In the genomic region with DNA sequence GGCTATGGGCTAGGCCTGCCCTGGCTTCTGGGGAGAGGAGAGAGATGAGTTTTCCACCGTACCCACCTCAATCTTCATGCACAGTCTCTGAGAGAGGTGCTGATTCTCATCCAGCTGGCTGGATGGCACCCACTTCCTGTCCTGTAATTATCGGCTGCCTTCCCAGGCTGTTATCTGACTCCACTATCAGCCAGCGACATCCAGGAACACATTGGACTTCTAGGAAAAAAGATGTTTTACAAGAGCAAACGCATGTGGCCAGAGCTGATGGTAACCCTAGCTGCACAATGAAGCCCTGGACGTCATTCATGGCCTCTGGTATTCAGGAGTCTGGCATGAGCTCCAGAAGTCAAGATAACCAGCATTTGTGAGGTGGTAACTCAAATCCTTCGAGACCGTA, we compare ENCODE assay signal across 1 cellular context.
TF ChIP-seq lines count a peak whose summit lies in the region.

No MANE protein-coding gene starts in this region.

TF ChIP-seq in K562, 482 proteins besides CTCF, POLR2A, EP300 and RAD21 (continued from another document and continues in another):
- TF ChIP-seq ZNF280A (IDR thresholded peaks at IDR 0.05; ENCODE audit: low read depth, partially characterized antibody): no peak
- no peak for TF ChIP-seq RBM39 (optimal IDR thresholded peaks at IDR 0.05; ENCODE audit: low read depth, low read length)
- no peak for TF ChIP-seq MLLT1 (IDR thresholded peaks at IDR 0.05)
- TF ChIP-seq ZBED1 (IDR thresholded peaks at IDR 0.05): no peak; the same call in 1 of the 2 replicates
- TF ChIP-seq, protein P1, sequence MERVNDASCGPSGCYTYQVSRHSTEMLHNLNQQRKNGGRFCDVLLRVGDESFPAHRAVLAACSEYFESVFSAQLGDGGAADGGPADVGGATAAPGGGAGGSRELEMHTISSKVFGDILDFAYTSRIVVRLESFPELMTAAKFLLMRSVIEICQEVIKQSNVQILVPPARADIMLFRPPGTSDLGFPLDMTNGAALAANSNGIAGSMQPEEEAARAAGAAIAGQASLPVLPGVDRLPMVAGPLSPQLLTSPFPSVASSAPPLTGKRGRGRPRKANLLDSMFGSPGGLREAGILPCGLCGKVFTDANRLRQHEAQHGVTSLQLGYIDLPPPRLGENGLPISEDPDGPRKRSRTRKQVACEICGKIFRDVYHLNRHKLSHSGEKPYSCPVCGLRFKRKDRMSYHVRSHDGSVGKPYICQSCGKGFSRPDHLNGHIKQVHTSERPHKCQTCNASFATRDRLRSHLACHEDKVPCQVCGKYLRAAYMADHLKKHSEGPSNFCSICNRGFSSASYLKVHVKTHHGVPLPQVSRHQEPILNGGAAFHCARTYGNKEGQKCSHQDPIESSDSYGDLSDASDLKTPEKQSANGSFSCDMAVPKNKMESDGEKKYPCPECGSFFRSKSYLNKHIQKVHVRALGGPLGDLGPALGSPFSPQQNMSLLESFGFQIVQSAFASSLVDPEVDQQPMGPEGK (CRISPR knock-in tag; IDR thresholded peaks at IDR 0.05; ENCODE audit: borderline replicate concordance): no peak
- TF ChIP-seq GATA2 (CRISPR knock-in tag; IDR thresholded peaks at IDR 0.05): peak; percentile 64
- TF ChIP-seq RHOXF2B (CRISPR knock-in tag; conservative IDR thresholded peaks at IDR 0.05): no peak
- no peak for TF ChIP-seq SIRT6 (IDR thresholded peaks at IDR 0.05; ENCODE audit: low read depth, low read length)
- no peak for TF ChIP-seq ZBTB11 (CRISPR knock-in tag; IDR thresholded peaks at IDR 0.05)
- no peak for TF ChIP-seq ZNF699 (CRISPR knock-in tag; IDR thresholded peaks at IDR 0.05; ENCODE audit: insufficient replicate concordance)
- no peak for TF ChIP-seq HDAC8 (tag; IDR thresholded peaks at IDR 0.05)
- no peak for TF ChIP-seq ZKSCAN3 (CRISPR knock-in tag; IDR thresholded peaks at IDR 0.05)
- TF ChIP-seq, protein P2, sequence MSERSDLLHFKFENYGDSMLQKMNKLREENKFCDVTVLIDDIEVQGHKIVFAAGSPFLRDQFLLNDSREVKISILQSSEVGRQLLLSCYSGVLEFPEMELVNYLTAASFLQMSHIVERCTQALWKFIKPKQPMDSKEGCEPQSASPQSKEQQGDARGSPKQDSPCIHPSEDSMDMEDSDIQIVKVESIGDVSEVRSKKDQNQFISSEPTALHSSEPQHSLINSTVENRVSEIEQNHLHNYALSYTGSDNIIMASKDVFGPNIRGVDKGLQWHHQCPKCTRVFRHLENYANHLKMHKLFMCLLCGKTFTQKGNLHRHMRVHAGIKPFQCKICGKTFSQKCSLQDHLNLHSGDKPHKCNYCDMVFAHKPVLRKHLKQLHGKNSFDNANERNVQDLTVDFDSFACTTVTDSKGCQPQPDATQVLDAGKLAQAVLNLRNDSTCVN (CRISPR knock-in tag; IDR thresholded peaks at IDR 0.05): no peak
- TF ChIP-seq CREB3 (tag; conservative IDR thresholded peaks at IDR 0.05; ENCODE audit: low read depth): no peak
- TF ChIP-seq, protein P3, sequence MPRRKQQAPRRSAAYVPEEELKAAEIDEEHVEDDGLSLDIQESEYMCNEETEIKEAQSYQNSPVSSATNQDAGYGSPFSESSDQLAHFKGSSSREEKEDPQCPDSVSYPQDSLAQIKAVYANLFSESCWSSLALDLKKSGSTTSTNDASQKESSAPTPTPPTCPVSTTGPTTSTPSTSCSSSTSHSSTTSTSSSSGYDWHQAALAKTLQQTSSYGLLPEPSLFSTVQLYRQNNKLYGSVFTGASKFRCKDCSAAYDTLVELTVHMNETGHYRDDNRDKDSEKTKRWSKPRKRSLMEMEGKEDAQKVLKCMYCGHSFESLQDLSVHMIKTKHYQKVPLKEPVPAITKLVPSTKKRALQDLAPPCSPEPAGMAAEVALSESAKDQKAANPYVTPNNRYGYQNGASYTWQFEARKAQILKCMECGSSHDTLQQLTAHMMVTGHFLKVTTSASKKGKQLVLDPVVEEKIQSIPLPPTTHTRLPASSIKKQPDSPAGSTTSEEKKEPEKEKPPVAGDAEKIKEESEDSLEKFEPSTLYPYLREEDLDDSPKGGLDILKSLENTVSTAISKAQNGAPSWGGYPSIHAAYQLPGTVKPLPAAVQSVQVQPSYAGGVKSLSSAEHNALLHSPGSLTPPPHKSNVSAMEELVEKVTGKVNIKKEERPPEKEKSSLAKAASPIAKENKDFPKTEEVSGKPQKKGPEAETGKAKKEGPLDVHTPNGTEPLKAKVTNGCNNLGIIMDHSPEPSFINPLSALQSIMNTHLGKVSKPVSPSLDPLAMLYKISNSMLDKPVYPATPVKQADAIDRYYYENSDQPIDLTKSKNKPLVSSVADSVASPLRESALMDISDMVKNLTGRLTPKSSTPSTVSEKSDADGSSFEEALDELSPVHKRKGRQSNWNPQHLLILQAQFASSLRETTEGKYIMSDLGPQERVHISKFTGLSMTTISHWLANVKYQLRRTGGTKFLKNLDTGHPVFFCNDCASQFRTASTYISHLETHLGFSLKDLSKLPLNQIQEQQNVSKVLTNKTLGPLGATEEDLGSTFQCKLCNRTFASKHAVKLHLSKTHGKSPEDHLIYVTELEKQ (CRISPR knock-in tag; IDR thresholded peaks at IDR 0.05): no peak
- TF ChIP-seq ZBTB49 (CRISPR knock-in tag; IDR thresholded peaks at IDR 0.05; ENCODE audit: borderline replicate concordance): no peak
- peak; percentile 82 for TF ChIP-seq TCF3 (CRISPR knock-in tag; IDR thresholded peaks at IDR 0.05)
- TF ChIP-seq MBD1 (CRISPR knock-in tag; IDR thresholded peaks at IDR 0.05): no peak
- peak in 1 of 2 experiments; percentile 67; a peak in 1 of 4 replicates for TF ChIP-seq RCOR1 (IDR thresholded peaks at IDR 0.05; ENCODE audit: borderline replicate concordance in 1 of 2, low read depth in 2 of 2, low read length in 2 of 2)
- TF ChIP-seq TFAP4 (CRISPR knock-in tag; IDR thresholded peaks at IDR 0.05; ENCODE audit: borderline replicate concordance): 0 out of 2 replicates have a peak, but pooled peaks have one; percentile 25
- TF ChIP-seq STAT6 (CRISPR knock-in tag; IDR thresholded peaks at IDR 0.05): no peak
- no peak for TF ChIP-seq ZNF133 (CRISPR knock-in tag; IDR thresholded peaks at IDR 0.05)
- TF ChIP-seq, protein P4, sequence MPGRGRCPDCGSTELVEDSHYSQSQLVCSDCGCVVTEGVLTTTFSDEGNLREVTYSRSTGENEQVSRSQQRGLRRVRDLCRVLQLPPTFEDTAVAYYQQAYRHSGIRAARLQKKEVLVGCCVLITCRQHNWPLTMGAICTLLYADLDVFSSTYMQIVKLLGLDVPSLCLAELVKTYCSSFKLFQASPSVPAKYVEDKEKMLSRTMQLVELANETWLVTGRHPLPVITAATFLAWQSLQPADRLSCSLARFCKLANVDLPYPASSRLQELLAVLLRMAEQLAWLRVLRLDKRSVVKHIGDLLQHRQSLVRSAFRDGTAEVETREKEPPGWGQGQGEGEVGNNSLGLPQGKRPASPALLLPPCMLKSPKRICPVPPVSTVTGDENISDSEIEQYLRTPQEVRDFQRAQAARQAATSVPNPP (IDR thresholded peaks at IDR 0.05; ENCODE audit: borderline replicate concordance, insufficient read depth, insufficient read length): no peak
- TF ChIP-seq ZNF347 (CRISPR knock-in tag; IDR thresholded peaks at IDR 0.05; ENCODE audit: low read depth): no peak
- no peak for TF ChIP-seq SETDB1 (IDR thresholded peaks at IDR 0.05; ENCODE audit: low read length)
